In the genomic region with DNA sequence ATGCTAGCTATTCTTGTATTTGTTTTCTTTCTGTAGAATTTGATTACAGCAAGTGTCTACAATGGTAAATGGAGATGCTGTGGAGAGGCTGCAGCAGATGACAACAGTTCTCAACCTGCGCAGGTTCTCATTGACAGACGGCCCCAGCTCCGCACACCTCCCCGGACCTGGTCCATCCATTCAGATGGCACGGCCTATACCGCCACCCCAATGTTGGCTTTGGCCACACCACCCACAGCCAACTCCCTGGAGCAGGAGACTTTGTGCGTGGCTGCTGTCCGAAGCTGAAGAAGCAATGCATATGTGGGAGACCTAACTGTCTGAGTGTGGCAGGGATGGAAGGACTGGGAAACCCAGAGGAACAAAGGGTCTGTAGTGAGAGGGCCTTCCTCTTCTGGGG, we compare ENCODE assay signal across 8 cellular contexts.
"Had no signal": no experiment of that assay in that cellular context is flagged by ENCODE, and none has a peak within 500 bp of the region (broad histone marks: within the 10 kb centered on the region; RNA-seq: fewer than 3 reads in every experiment).

No MANE protein-coding gene starts in this region.

- ATAC-seq: GM12878 had no signal

- H3K4me3 ChIP-seq: GM12878 had no signal

- DNase-seq: GDM1, GF-D8 had no signal

- FAIRE-seq: G401.6, GM12878, GM12891, GM12892, GM18507, GM19239 had no signal
